In the genomic region with DNA sequence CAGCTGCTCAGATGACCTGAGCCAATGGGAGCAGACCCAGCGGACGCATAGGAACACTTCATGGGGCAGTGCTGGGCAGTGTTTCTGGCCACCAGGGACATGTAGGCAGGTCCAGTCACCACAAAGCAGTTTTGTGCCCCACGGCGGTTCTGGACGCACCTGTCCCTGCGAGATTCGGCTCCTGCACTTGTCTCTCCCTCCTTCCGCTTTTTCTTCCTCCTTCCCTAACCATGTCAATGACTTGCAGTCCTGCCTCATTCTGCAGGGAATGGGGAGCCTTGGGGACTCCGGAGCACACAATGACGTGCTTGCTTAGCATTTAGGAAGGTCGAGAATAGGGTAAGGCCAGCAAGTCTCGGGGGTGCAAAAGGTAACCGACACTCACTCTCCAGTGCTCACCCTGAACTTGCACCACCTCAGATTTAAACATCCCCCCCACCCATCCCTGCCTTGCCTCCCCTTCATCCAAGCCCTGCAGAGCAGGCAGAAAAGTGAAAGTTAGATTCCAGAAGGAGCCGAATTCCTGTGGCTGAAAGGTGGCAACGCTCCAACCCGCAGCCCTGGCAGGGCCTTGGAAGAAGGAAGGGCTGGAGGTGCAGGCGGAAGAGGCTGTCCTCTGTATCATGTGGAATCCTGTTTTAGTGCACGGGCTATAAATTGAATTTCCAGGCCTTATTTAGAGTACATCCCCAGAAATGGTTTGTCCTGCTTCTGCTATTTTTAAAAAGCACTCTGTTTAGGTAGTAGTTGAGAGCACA, we compare ENCODE assay signal across 10 cellular contexts. TPM values are rescaled to one million over a fixed set of nuclear protein-coding genes. Genes with fewer than 3 reads are reported as not detected.
DNase-seq lines count a peak whose midpoint lies in the region; ATAC-seq and TF ChIP-seq lines count a peak whose summit lies in the region.
"Had no signal": no experiment of that assay in that cellular context is flagged by ENCODE, and none has a peak within 500 bp of the region (broad histone marks: within the 10 kb centered on the region; RNA-seq: fewer than 3 reads in every experiment).

No MANE protein-coding gene starts in this region.

- H3K9me3 Mint-ChIP-seq in progenitor cell of endocrine pancreas (ENCODE audit: low read depth) (no peaks in the 10 kb centered on the region), CD14-positive monocyte (no peaks in the 10 kb centered on the region)
- H3K9me3 Mint-ChIP-seq in stimulated activated naive CD8-positive, alpha-beta T cell treated with anti-CD3 and anti-CD28 coated beads, Interleukin-15, amount 100 ng/mL, for 72 hours, result no peaks in the 10 kb centered on the region

- no peak for TF ChIP-seq CTCF in foreskin fibroblast (IDR thresholded peaks at IDR 0.05; ENCODE audit: low read depth, low read length)
- TF ChIP-seq CTCF in progenitor cell of endocrine pancreas (IDR thresholded peaks at IDR 0.05; ENCODE audit: unreplicated experiment), result no peak
- TF ChIP-seq CTCF in CD14-positive monocyte (IDR thresholded peaks at IDR 0.05), result no peak

- peaks cover 9% of the 10 kb centered on the region for H3K4me1 ChIP-seq in HAP-1

- in situ Hi-C loops in SK-MEL-5 (cut with HindIII; ENCODE audit: low pct_unique_long_range_greater_than_20kb, low sequenced_read_pairs), result no loop called here
- in situ Hi-C loops in HAP-1 (cut with MboI; ENCODE audit: low sequenced_read_pairs), result no loop called here

- intact Hi-C loops in posterior vena cava (cut with DNase I) (no loop called here), CD14-positive monocyte (cut with micrococcal nuclease) (no loop called here)

- no peaks in the 10 kb centered on the region for H3K9me3 ChIP-seq in HAP-1

- peaks cover 5% of the 10 kb centered on the region for H3K4me1 Mint-ChIP-seq in progenitor cell of endocrine pancreas (ENCODE audit: low read depth)
- peaks cover 32% of the 10 kb centered on the region for H3K4me1 Mint-ChIP-seq in stimulated activated naive CD8-positive, alpha-beta T cell treated with anti-CD3 and anti-CD28 coated beads, Interleukin-15, amount 100 ng/mL, for 72 hours
- H3K4me1 Mint-ChIP-seq in CD14-positive monocyte, result peaks cover 2% of the 10 kb centered on the region

- H3K36me3 Mint-ChIP-seq in progenitor cell of endocrine pancreas (ENCODE audit: insufficient read depth), result no peaks in the 10 kb centered on the region
- peaks cover 45 to 67% of the 10 kb centered on the region in 2 donors for H3K36me3 Mint-ChIP-seq in CD14-positive monocyte

- no peaks in the 10 kb centered on the region for H3K36me3 ChIP-seq in HAP-1 (replicated peaks)

- no peak overlapping the region for H3K4me3 Mint-ChIP-seq in progenitor cell of endocrine pancreas (ENCODE audit: low read depth)
- H3K4me3 Mint-ChIP-seq in stimulated activated naive CD8-positive, alpha-beta T cell treated with anti-CD3 and anti-CD28 coated beads, Interleukin-15, amount 100 ng/mL, for 72 hours, result no peak overlapping the region
- no peak overlapping the region for H3K4me3 Mint-ChIP-seq in CD14-positive monocyte

- H3K4me3 ChIP-seq in foreskin fibroblast (ENCODE audit: low read depth in 1 of 2, low read length in 2 of 2), result peak overlapping the region in 1 of 2 donors; percentile 33
- H3K4me3 ChIP-seq in HAP-1, result no peak overlapping the region

- DNase-seq in DMS 273 (lab: John Stamatoyannopoulos, UW; ENCODE audit: unreplicated experiment), result peak; percentile 80
- DNase-seq in SK-MEL-5 (ENCODE audit: low read depth, low spot score), result peak; percentile 72
- peak; percentile 84 to 94 for DNase-seq in foreskin fibroblast
- peak; percentile 93 for DNase-seq in posterior vena cava (ENCODE audit: low spot score)
- no peak for DNase-seq in progenitor cell of endocrine pancreas (ENCODE audit: low spot score, unreplicated experiment)
- no peak for DNase-seq in stimulated activated naive CD8-positive, alpha-beta T cell treated with anti-CD3 and anti-CD28 coated beads, Interleukin-15, amount 100 ng/mL, for 72 hours
- no peak for DNase-seq in HAP-1 (ENCODE audit: low spot score in 2 of 2)
- DNase-seq in CD14-positive monocyte (ENCODE audit: low spot score), result no peak
- DNase-seq: central memory CD4-positive, alpha-beta T cell; NCI-H1436 treated with DMSO at 0.1 percent for 48 hours had no signal

- no peak for ATAC-seq in stimulated activated naive CD8-positive, alpha-beta T cell treated with anti-CD3 and anti-CD28 coated beads, Interleukin-15, amount 100 ng/mL, for 72 hours

- H3K27me3 Mint-ChIP-seq in progenitor cell of endocrine pancreas (peaks cover 15% of the 10 kb centered on the region), CD14-positive monocyte (ENCODE audit: low read depth in 3 of 3) (peaks cover 0 to 2% (median 0%) of the 10 kb centered on the region in 3 donors)
- no peaks in the 10 kb centered on the region for H3K27me3 Mint-ChIP-seq in stimulated activated naive CD8-positive, alpha-beta T cell treated with anti-CD3 and anti-CD28 coated beads, Interleukin-15, amount 100 ng/mL, for 72 hours

- H3K27ac Mint-ChIP-seq in progenitor cell of endocrine pancreas (no peak overlapping the region), CD14-positive monocyte (peak overlapping the region in 3 of 7 donors; percentile 4 to 58 (median 35))
- H3K27ac Mint-ChIP-seq in stimulated activated naive CD8-positive, alpha-beta T cell treated with anti-CD3 and anti-CD28 coated beads, Interleukin-15, amount 100 ng/mL, for 72 hours, result no peak overlapping the region

- no peaks in the 10 kb centered on the region for H3K27me3 ChIP-seq in HAP-1 (ENCODE audit: low read depth)

RNA-seq across cellular contexts. Expression of a gene that starts 40.5 kb away (rescaled TPM):
- 28.1 and 28.7 TPM in 2 replicates for total RNA-seq in SK-MEL-5 (2014; rRNA removed; shearing (Covaris generic))
- polyA plus RNA-seq in SK-MEL-5 (2015; cell fraction: cytosol; rRNA removed), result 22.4 and 25.7 TPM in 2 replicates
- 53.2 and 57.3 TPM in 2 replicates for polyA plus RNA-seq in SK-MEL-5 (2015; cell fraction: nucleus; rRNA removed)
- 10 to 100 TPM; 19.9 to 22.8 TPM for total RNA-seq in posterior vena cava
- 27.9 and 29.7 TPM in 2 replicates for total RNA-seq in progenitor cell of endocrine pancreas
- 1 to 10 TPM; 3.3 to 4.3 TPM for polyA plus RNA-seq in CD14-positive monocyte

Comparison
In these comparisons a context has a peak if more than half of its experiments do, and no peak if none do; other contexts are left out.
1. DNase-seq: peak in DMS 273 (single experiment), SK-MEL-5 (single experiment), foreskin fibroblast (2 of 2) and posterior vena cava (single experiment); none in progenitor cell of endocrine pancreas (single experiment), stimulated activated naive CD8-positive, alpha-beta T cell treated with anti-CD3 and anti-CD28 coated beads, Interleukin-15, amount 100 ng/mL, for 72 hours (0 of 2), HAP-1 (0 of 2) and CD14-positive monocyte (single experiment).